Comparison of ENCODE assay signal across 1 cellular context in the genomic region with DNA sequence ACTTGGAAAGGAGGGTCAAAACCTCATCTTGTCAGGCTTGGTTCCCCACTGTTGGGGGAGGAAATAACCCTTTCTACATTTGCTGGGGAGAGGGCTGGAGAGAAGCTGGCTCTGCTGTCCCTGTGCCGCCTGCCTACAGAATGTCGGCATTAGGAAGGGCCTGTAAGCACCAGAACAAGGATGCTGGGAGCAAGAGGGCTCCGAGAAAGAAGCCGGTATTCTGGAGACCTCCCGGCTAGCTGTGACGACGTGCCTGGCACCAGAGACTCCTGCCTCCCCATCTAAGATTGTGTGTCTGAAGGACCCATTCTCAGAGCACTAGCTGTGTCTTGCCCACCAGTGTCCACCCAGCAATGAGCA.
TF ChIP-seq lines count a peak whose summit lies in the region.

No MANE protein-coding gene starts in this region.

TF ChIP-seq in HepG2, 621 proteins besides CTCF, POLR2A, EP300 and RAD21 (continued from another document):
- TF ChIP-seq ZBTB40 (IDR thresholded peaks at IDR 0.05) (no peak), ZBTB40 (CRISPR knock-in tag; IDR thresholded peaks at IDR 0.05) (no peak), ZNF20 (CRISPR knock-in tag; IDR thresholded peaks at IDR 0.05) (no peak), ZNF251 (CRISPR knock-in tag; IDR thresholded peaks at IDR 0.05) (no peak), TGIF2 (CRISPR knock-in tag; IDR thresholded peaks at IDR 0.05) (peak; percentile 41; the same call in 1 of the 2 replicates), ZFP36 (IDR thresholded peaks at IDR 0.05; ENCODE audit: borderline replicate concordance, low read depth, low read length, partially characterized antibody) (no peak), EED (CRISPR knock-in tag; IDR thresholded peaks at IDR 0.05) (no peak), POLR2G (IDR thresholded peaks at IDR 0.05; ENCODE audit: low read depth, low read length) (peak; percentile 46; the same call in 1 of the 2 replicates), TAF1 (CRISPR knock-in tag; IDR thresholded peaks at IDR 0.05) (no peak), KDM5B (CRISPR knock-in tag; IDR thresholded peaks at IDR 0.05; ENCODE audit: borderline replicate concordance) (0 out of 2 replicates have a peak, but pooled peaks have one; percentile 2), ZNF770 (CRISPR knock-in tag; IDR thresholded peaks at IDR 0.05) (no peak)
- TF ChIP-seq, protein P1, sequence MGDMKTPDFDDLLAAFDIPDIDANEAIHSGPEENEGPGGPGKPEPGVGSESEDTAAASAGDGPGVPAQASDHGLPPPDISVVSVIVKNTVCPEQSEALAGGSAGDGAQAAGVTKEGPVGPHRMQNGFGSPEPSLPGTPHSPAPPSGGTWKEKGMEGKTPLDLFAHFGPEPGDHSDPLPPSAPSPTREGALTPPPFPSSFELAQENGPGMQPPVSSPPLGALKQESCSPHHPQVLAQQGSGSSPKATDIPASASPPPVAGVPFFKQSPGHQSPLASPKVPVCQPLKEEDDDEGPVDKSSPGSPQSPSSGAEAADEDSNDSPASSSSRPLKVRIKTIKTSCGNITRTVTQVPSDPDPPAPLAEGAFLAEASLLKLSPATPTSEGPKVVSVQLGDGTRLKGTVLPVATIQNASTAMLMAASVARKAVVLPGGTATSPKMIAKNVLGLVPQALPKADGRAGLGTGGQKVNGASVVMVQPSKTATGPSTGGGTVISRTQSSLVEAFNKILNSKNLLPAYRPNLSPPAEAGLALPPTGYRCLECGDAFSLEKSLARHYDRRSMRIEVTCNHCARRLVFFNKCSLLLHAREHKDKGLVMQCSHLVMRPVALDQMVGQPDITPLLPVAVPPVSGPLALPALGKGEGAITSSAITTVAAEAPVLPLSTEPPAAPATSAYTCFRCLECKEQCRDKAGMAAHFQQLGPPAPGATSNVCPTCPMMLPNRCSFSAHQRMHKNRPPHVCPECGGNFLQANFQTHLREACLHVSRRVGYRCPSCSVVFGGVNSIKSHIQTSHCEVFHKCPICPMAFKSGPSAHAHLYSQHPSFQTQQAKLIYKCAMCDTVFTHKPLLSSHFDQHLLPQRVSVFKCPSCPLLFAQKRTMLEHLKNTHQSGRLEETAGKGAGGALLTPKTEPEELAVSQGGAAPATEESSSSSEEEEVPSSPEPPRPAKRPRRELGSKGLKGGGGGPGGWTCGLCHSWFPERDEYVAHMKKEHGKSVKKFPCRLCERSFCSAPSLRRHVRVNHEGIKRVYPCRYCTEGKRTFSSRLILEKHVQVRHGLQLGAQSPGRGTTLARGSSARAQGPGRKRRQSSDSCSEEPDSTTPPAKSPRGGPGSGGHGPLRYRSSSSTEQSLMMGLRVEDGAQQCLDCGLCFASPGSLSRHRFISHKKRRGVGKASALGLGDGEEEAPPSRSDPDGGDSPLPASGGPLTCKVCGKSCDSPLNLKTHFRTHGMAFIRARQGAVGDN (CRISPR knock-in tag; IDR thresholded peaks at IDR 0.05) = 0 out of 2 replicates have a peak, but pooled peaks have one; percentile 24
